ENCODE assay signal across 21 cellular contexts in the genomic region with DNA sequence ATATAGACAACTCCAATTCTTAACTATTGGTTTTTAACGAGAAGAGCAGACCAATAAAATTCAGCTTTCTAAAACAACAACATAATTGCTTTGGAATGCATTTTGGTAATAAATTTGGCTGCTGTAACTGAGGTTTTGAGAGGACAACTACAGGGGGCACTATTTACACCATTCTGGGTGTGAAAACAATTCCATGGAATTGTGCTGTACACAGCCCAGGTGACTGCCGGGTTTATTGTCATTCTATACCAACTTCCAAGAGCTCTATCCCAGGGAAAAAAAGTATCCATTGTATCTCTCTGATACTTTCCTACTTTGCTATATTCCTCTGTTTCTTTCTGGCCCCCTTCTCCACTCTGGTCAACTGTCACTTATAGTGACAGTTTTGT. TPM values are rescaled to one million over a fixed set of nuclear protein-coding genes. Genes with fewer than 3 reads are reported as not detected.
DNase-seq lines count a peak whose midpoint lies in the region; ATAC-seq and TF ChIP-seq lines count a peak whose summit lies in the region.
"Had no signal": no experiment of that assay in that cellular context is flagged by ENCODE, and none has a peak within 500 bp of the region (broad histone marks: within the 10 kb centered on the region; RNA-seq: fewer than 3 reads in every experiment).

No MANE protein-coding gene starts in this region.

- TF ChIP-seq CTCF in AG10803 (conservative IDR thresholded peaks at IDR 0.05; ENCODE audit: low read length) (peak; percentile 22), OCI-LY7 (conservative IDR thresholded peaks at IDR 0.05; ENCODE audit: low read length) (0 out of 2 replicates have a peak, but pooled peaks have one; percentile 18), fibroblast of mammary gland (conservative IDR thresholded peaks at IDR 0.05; ENCODE audit: control insufficient read depth, insufficient read depth, low read depth, low read length) (peak; percentile 13), gastrocnemius medialis (IDR thresholded peaks at IDR 0.05 in 4 of 5, conservative IDR thresholded peaks at IDR 0.05 in 1 of 5) (peak in 1 of 5 experiments; percentile 24)

- H3K9me2 ChIP-seq in OCI-LY7 (ENCODE audit: insufficient read depth, low read length) = no peaks in the 10 kb centered on the region

- no peak overlapping the region for H3K27ac ChIP-seq in OCI-LY7 (ENCODE audit: low read depth, low read length, poor library complexity, severe bottlenecking)
- H3K27ac ChIP-seq in gastrocnemius medialis = peak overlapping the region; percentile 83 to 94 (median 92)
- H3K27ac ChIP-seq: KMS-11, suprapubic skin had no signal

- intact Hi-C loops in OCI-LY7 (cut with micrococcal nuclease; ENCODE audit: unreplicated experiment) = no loop called here
- intact Hi-C loops in gastrocnemius medialis (cut with DNase I; ENCODE audit: low total_unique reads) = no loop called here

- no peaks in the 10 kb centered on the region for H4K20me1 ChIP-seq in OCI-LY7 (ENCODE audit: insufficient read depth, low read length)

- H3K9me3 ChIP-seq in OCI-LY7 (ENCODE audit: low read length) = 0 out of 2 replicates have a peak, but pooled peaks cover 5% of the 10 kb centered on the region
- H3K9me3 ChIP-seq in gastrocnemius medialis = no peaks in the 10 kb centered on the region
- H3K9me3 ChIP-seq: suprapubic skin had no signal

- no peaks in the 10 kb centered on the region for H3K79me2 ChIP-seq in OCI-LY7 (ENCODE audit: insufficient read depth, low read depth, low read length)

- in situ Hi-C loops in gastrocnemius medialis (cut with MboI; ENCODE audit: low sequenced_read_pairs in 4 of 4) = no loop called here
- in situ Hi-C loops in ACHN (cut with HindIII; ENCODE audit: low pct_ligation_motif_present, low pct_unique_long_range_greater_than_20kb, low sequenced_read_pairs) = no loop called here

- POLR2A ChIA-PET in OCI-LY7 (lab: Charles Lee) = interaction anchor here (0.7 to 3.3 kb wide), 6 partner anchors 10 to 56 kb away, joined by 4 to 36 read pairs (median 4); no protein-coding TSS in a partner anchor

- H3K4me3 ChIP-seq in AG10803 (ENCODE audit: low read length) (no peak overlapping the region), OCI-LY7 (ENCODE audit: low read depth, low read length, poor library complexity, severe bottlenecking) (no peak overlapping the region), fibroblast of mammary gland (ENCODE audit: control insufficient read depth, low read depth, low read length) (no peak overlapping the region), gastrocnemius medialis (peak overlapping the region in 1 of 4 donors; percentile 6)
- H3K4me3 ChIP-seq: suprapubic skin had no signal

- H3K4me2 ChIP-seq in OCI-LY7 (ENCODE audit: low read length) = no peak overlapping the region
- H3K4me2 ChIP-seq: KMS-11 had no signal

- no peak for TF ChIP-seq POLR2A in gastrocnemius medialis (IDR thresholded peaks at IDR 0.05)

- H3K27me3 ChIP-seq in gastrocnemius medialis = no peaks in the 10 kb centered on the region
- H3K27me3 ChIP-seq: suprapubic skin had no signal

- no peak for ATAC-seq in gastrocnemius medialis
- ATAC-seq in esophagus mucosa = no peak
- no peak for ATAC-seq in HG03175 (IDR thresholded peaks at IDR 0.05; ENCODE audit: unreplicated experiment)
- ATAC-seq: activated CD8-positive, alpha-beta T cell treated with anti-CD3 and anti-CD28 coated beads for 36 hours had no signal

- H3K36me3 ChIP-seq in OCI-LY7 (ENCODE audit: insufficient read depth, low read length) = peaks cover 16% of the 10 kb centered on the region
- H3K36me3 ChIP-seq in gastrocnemius medialis = no peaks in the 10 kb centered on the region
- H3K36me3 ChIP-seq: suprapubic skin had no signal

- no TSS peak for BruUV-seq in OCI-LY7 (replicated peaks; lab: Mats Ljungman, UMichigan)

- no peak overlapping the region for H2AFZ ChIP-seq in OCI-LY7 (ENCODE audit: low read length)

- CTCF ChIA-PET in OCI-LY7 (lab: Charles Lee; ENCODE audit: unreplicated experiment) = no interaction called here

- DNase-seq in AG10803 (ENCODE audit: low read depth) (no peak), OCI-LY7 (ENCODE audit: low spot score) (no peak), fibroblast of mammary gland (ENCODE audit: low read depth) (no peak), gastrocnemius medialis (no peak), NCI-H1694 (lab: John Stamatoyannopoulos, UW) (no peak), ACHN (no peak)
- DNase-seq: activated CD8-positive, alpha-beta T cell treated with anti-CD3 and anti-CD28 coated beads for 36 hours; activated naive CD4-positive, alpha-beta T cell; CD4-positive, alpha-beta memory T cell; dermis blood vessel endothelial cell; foreskin melanocyte; kidney; MV-4-11; NCI-H187; NCI-H69; nucleus accumbens; retina had no signal

- peaks cover 10% of the 10 kb centered on the region for H3K4me1 ChIP-seq in OCI-LY7 (ENCODE audit: insufficient read depth, low read length, poor library complexity, severe bottlenecking)
- H3K4me1 ChIP-seq in gastrocnemius medialis = peaks cover 65 to 70% of the 10 kb centered on the region in 2 donors

RNA-seq across cellular contexts. Expression of a gene that starts 38.4 kb away (rescaled TPM):
- 15.9 and 18.1 TPM in 2 replicates for total RNA-seq in OCI-LY7 (2014; rRNA removed; shearing (Covaris generic))
- total RNA-seq in OCI-LY7 (2022) = 23.5 and 23.6 TPM in 2 replicates
- 10 to 100 TPM in 1 of 4 donors, 1 to 10 TPM in 3; 2.2 to 71.1 (median 6.3) TPM for total RNA-seq in gastrocnemius medialis
- total RNA-seq in esophagus mucosa = 13.9 TPM
